ENCODE assay signal across 11 cellular contexts in genomic region chr5:50727149-50727496, GRCh38.
DNase-seq lines count a peak whose midpoint lies in the region; ATAC-seq and FAIRE-seq lines count a peak whose summit lies in the region.
"Had no signal": no experiment of that assay in that cellular context is flagged by ENCODE, and none has a peak within 500 bp of the region (broad histone marks: within the 10 kb centered on the region; RNA-seq: fewer than 3 reads in every experiment).

No MANE protein-coding gene starts in this region.

- peak overlapping the region; percentile 98 for H3K27ac Mint-ChIP-seq in activated naive CD8-positive, alpha-beta T cell treated with anti-CD3 and anti-CD28 coated beads, Interleukin-2, amount 50 U/mL, for 24 hours
- peak overlapping the region; percentile 72 to 91 (median 84) for H3K27ac Mint-ChIP-seq in naive thymus-derived CD8-positive, alpha-beta T cell

- peak overlapping the region; percentile 68 for H3K4me3 Mint-ChIP-seq in activated naive CD8-positive, alpha-beta T cell treated with anti-CD3 and anti-CD28 coated beads, Interleukin-2, amount 50 U/mL, for 24 hours
- H3K4me3 Mint-ChIP-seq in naive thymus-derived CD8-positive, alpha-beta T cell = peak overlapping the region; percentile 34 to 77 (median 56)
- H3K4me3 Mint-ChIP-seq: neural crest cell had no signal

- POLR2A ChIA-PET in naive thymus-derived CD8-positive, alpha-beta T cell (lab: Charles Lee) = interaction anchor here (0.8 to 3.7 kb wide), 2 partner anchors 11 to 17 kb away, joined by 3 to 13 read pairs; no protein-coding TSS in a partner anchor

- peak; percentile 84 for ATAC-seq in activated naive CD8-positive, alpha-beta T cell treated with anti-CD3 and anti-CD28 coated beads, Interleukin-2, amount 50 U/mL, for 24 hours
- ATAC-seq in naive thymus-derived CD8-positive, alpha-beta T cell = peak; percentile 76 to 81

- peak; percentile 21 for DNase-seq in EL
- DNase-seq in KBM-7 = peak; percentile 76
- DNase-seq in activated naive CD8-positive, alpha-beta T cell treated with anti-CD3 and anti-CD28 coated beads, Interleukin-2, amount 50 U/mL, for 24 hours = peak; percentile 27
- no peak for DNase-seq in naive thymus-derived CD8-positive, alpha-beta T cell
- DNase-seq in stimulated activated naive CD4-positive, alpha-beta T cell (lab: John Stamatoyannopoulos, UW) = no peak
- DNase-seq in SKM-1 (lab: John Stamatoyannopoulos, UW; ENCODE audit: unreplicated experiment) = no peak
- no peak for DNase-seq in urothelium cell line (ENCODE audit: low spot score)
- no peak for DNase-seq in NCI-H774 (lab: John Stamatoyannopoulos, UW)
- DNase-seq: activated CD4-positive, alpha-beta T cell treated with anti-CD3 and anti-CD28 coated beads for 1 hour; NCI-H2081 had no signal

- no peaks in the 10 kb centered on the region for H3K27me3 Mint-ChIP-seq in activated naive CD8-positive, alpha-beta T cell treated with anti-CD3 and anti-CD28 coated beads, Interleukin-2, amount 50 U/mL, for 24 hours
- no peaks in the 10 kb centered on the region for H3K27me3 Mint-ChIP-seq in naive thymus-derived CD8-positive, alpha-beta T cell

- in situ Hi-C loops in KBM-7 (cut with MboI; ENCODE audit: low pct_unique_long_range_greater_than_20kb, low sequenced_read_pairs) = no loop called here

- H3K4me1 Mint-ChIP-seq in activated naive CD8-positive, alpha-beta T cell treated with anti-CD3 and anti-CD28 coated beads, Interleukin-2, amount 50 U/mL, for 24 hours = peaks cover 80% of the 10 kb centered on the region
- H3K4me1 Mint-ChIP-seq in naive thymus-derived CD8-positive, alpha-beta T cell = peaks cover 29 to 80% (median 60%) of the 10 kb centered on the region in 4 donors

- no peak for FAIRE-seq in urothelium cell line (lab: Jason Lieb, UNC)

- H3K36me3 Mint-ChIP-seq in activated naive CD8-positive, alpha-beta T cell treated with anti-CD3 and anti-CD28 coated beads, Interleukin-2, amount 50 U/mL, for 24 hours (ENCODE audit: low read depth) = peaks cover 18% of the 10 kb centered on the region
- H3K36me3 Mint-ChIP-seq in naive thymus-derived CD8-positive, alpha-beta T cell = peaks cover 0 to 7% (median 2%) of the 10 kb centered on the region in 3 donors

- peaks cover 4% of the 10 kb centered on the region for H3K9me3 Mint-ChIP-seq in activated naive CD8-positive, alpha-beta T cell treated with anti-CD3 and anti-CD28 coated beads, Interleukin-2, amount 50 U/mL, for 24 hours
- peaks cover 0 to 2% (median 0%) of the 10 kb centered on the region in 9 donors for H3K9me3 Mint-ChIP-seq in naive thymus-derived CD8-positive, alpha-beta T cell
- H3K9me3 Mint-ChIP-seq: neural crest cell had no signal

Comparison
In these comparisons a context has a peak if more than half of its experiments do, and no peak if none do; other contexts are left out.
1. DNase-seq: peak in EL (single experiment), KBM-7 (single experiment) and activated naive CD8-positive, alpha-beta T cell treated with anti-CD3 and anti-CD28 coated beads, Interleukin-2, amount 50 U/mL, for 24 hours (single experiment); none in naive thymus-derived CD8-positive, alpha-beta T cell (0 of 10), stimulated activated naive CD4-positive, alpha-beta T cell (0 of 6), SKM-1 (single experiment), urothelium cell line (single experiment) and NCI-H774 (single experiment).